8 cellular contexts compared by ENCODE assay signal in genomic region chr1:150613061-150613920, GRCh38. TPM values are rescaled to one million over a fixed set of nuclear protein-coding genes. Genes with fewer than 3 reads are reported as not detected.
A peak's percentile ranks its signal among the peaks of the same experiment; 100 is the strongest.
DNase-seq lines count a peak whose midpoint lies in the region; ATAC-seq and TF ChIP-seq lines count a peak whose summit lies in the region.

No MANE protein-coding gene starts in this region.

- intact Hi-C loops in A673 (cut with micrococcal nuclease; ENCODE audit: unreplicated experiment), result no loop called here

- H3K27ac ChIP-seq in A673 (ENCODE audit: low read depth, low read length, poor library complexity, severe bottlenecking) (peak overlapping the region; percentile 78), cingulate gyrus (ENCODE audit: low read depth, low read length) (peak overlapping the region; percentile 35), mesodermal cell (ENCODE audit: low read depth, low read length, severe bottlenecking) (peak overlapping the region; percentile 84), temporal lobe (ENCODE audit: low read depth, low read length) (peak overlapping the region; percentile 56)

- 87 to 89% methylated on average over 5 of the region's 12 CpGs for WGBS in mesodermal cell (ENCODE audit: insufficient coverage in 2 of 2), 2 experiments

- no peaks in the 10 kb centered on the region for H3K27me3 ChIP-seq in A673 (replicated peaks; ENCODE audit: insufficient read depth, low read depth, low read length, poor library complexity)
- H3K27me3 ChIP-seq in MG63, result no peaks in the 10 kb centered on the region

- peaks cover 18% of the 10 kb centered on the region for H3K36me3 ChIP-seq in A673 (ENCODE audit: insufficient read depth, low read length, poor library complexity, severe bottlenecking)
- H3K36me3 ChIP-seq in MG63, result peaks cover 50% of the 10 kb centered on the region
- H3K36me3 ChIP-seq in mesodermal cell (ENCODE audit: control insufficient read depth, insufficient read depth, low read length), result peaks cover 44% of the 10 kb centered on the region

- H3K4me1 ChIP-seq in A673 (ENCODE audit: insufficient read depth, low read length, poor library complexity, severe bottlenecking) (peaks cover 28% of the 10 kb centered on the region), mesodermal cell (ENCODE audit: control insufficient read depth, insufficient read depth, low read length, poor library complexity, severe bottlenecking) (peaks cover 42% of the 10 kb centered on the region)

- TF ChIP-seq CTCF in A673 (conservative IDR thresholded peaks at IDR 0.05; ENCODE audit: low read depth, low read length), result no peak

- BruUV-seq in A673 (replicated peaks; lab: Mats Ljungman, UMichigan), result no TSS peak

- H3K4me3 ChIP-seq in A673 (ENCODE audit: low read depth, low read length, poor library complexity, severe bottlenecking) (no peak overlapping the region), MG63 (no peak overlapping the region), mesodermal cell (ENCODE audit: extremely low read depth, insufficient read depth, low read length, poor library complexity, severe bottlenecking) (no peak overlapping the region)

- ATAC-seq in GM18511 (IDR thresholded peaks at IDR 0.05; ENCODE audit: unreplicated experiment) (peak; percentile 64), HG03280 (IDR thresholded peaks at IDR 0.05; ENCODE audit: unreplicated experiment) (no peak)

- POLR2A ChIA-PET in A673 (lab: Charles Lee; ENCODE audit: low non-redundant PET), result no interaction called here

- peak; percentile 87 for DNase-seq in A673 (ENCODE audit: low spot score)
- DNase-seq in MG63, result peak; percentile 53
- DNase-seq in T-helper 22 cell (ENCODE audit: low read depth), result peak; percentile 58

- H3K9me3 ChIP-seq in A673 (ENCODE audit: low read depth, low read length, poor library complexity, severe bottlenecking), result no peaks in the 10 kb centered on the region
- H3K9me3 ChIP-seq in MG63, result no peaks in the 10 kb centered on the region; the same call in 1 of the 2 replicates
- H3K9me3 ChIP-seq in mesodermal cell (ENCODE audit: control insufficient read depth, low read length), result no peaks in the 10 kb centered on the region

- CTCF ChIA-PET in A673 (lab: Charles Lee), result no interaction called here

RNA-seq across cellular contexts. Expression of gene ENSA, which starts 16.1 kb away (rescaled TPM):
- total RNA-seq in A673 (2021) (222 and 237 TPM in 2 replicates), temporal lobe (77.2 TPM)
- 172 and 256 TPM in 2 replicates for total RNA-seq in MG63 (2014; rRNA removed; shearing (Covaris generic); ENCODE audit: low replicate concordance)
- polyA plus RNA-seq in mesodermal cell (2013, experiment 1 of 2), result 98.5 TPM
- 102 TPM for polyA plus RNA-seq in mesodermal cell (2013, experiment 2 of 2)

RNA-seq across cellular contexts. Expression of gene MCL1, which starts 33.9 kb away (rescaled TPM):
- total RNA-seq in A673 (2021) (123 and 163 TPM in 2 replicates), temporal lobe (89.7 TPM)
- total RNA-seq in MG63 (2014; rRNA removed; shearing (Covaris generic); ENCODE audit: low replicate concordance), result 148 and 184 TPM in 2 replicates
- 150 TPM for polyA plus RNA-seq in mesodermal cell (2013, experiment 1 of 2)
- polyA plus RNA-seq in mesodermal cell (2013, experiment 2 of 2), result 143 TPM
